8 cellular contexts compared by ENCODE assay signal in the genomic region with DNA sequence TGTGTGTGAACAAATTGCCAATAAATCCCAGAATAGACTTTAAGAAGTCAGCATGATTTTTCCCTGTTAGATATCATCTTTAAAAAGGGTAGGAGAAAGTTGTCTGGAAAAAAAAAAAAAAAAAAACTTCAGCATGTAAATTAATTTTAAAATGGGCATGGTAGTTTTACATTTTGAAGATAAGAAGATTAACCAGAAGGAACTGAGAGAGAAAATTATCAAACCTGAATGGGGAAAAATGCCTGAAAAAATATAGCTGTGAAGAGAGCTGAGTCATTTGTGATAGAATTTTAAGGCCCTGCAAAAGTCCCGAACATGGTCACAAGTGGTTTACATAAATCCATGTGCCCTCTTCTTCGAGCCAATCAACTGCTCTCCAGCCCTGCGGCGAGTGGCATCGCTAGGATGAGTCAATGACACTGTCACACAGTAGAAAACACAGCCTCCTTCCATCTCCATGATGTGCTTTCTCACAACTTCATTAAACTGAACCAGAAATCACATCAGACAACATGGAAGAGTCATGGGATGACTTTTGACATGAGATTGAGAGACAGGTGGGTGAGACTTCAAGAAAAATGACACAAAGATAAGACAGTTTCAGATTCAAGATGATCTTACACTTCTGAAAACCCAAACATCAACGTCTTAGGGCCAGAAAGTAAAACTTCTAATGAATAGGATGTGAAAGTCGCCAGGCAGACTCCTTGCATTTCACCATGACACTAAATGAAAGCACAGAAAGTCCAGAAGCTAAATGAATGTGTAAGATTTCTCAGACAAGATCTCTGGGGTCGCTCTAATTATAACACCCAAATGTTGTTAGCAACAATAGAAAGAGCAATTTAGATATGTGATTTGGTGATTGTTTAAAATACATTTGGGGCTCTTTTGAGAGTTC.
DNase-seq lines count a peak whose midpoint lies in the region; ATAC-seq and TF ChIP-seq lines count a peak whose summit lies in the region.

No MANE protein-coding gene starts in this region.

- TF ChIP-seq POLR2A in adrenal gland (IDR thresholded peaks at IDR 0.05) (no peak), esophagus squamous epithelium (IDR thresholded peaks at IDR 0.05) (no peak)

- TF ChIP-seq CTCF in GM10248 (IDR thresholded peaks at IDR 0.05; ENCODE audit: control extremely low read depth, extremely low read depth, low read depth, missing control alignments) (no peak), adrenal gland (IDR thresholded peaks at IDR 0.05) (no peak), esophagus squamous epithelium (IDR thresholded peaks at IDR 0.05) (no peak)

- POLR2A ChIA-PET in GM10248 (lab: Yijun Ruan, JAX), result interaction anchor here (0.7 to 0.9 kb wide), 2 partner anchors 8 to 273 kb away, joined by 3 to 5 read pairs; partner anchors contain the start of gene ID2

- peak; percentile 73 for DNase-seq in GM10248 (ENCODE audit: extremely low spot score)
- DNase-seq in MV-4-11 (lab: John Stamatoyannopoulos, UW), result peak; percentile 89
- DNase-seq in adrenal gland, result peak in 4 of 7 donors; percentile 34 to 56 (median 40)
- no peak for DNase-seq in HUDEP-2 (lab: John Stamatoyannopoulos, UW; ENCODE audit: unreplicated experiment in 76 of 76)
- no peak for DNase-seq in NCI-H748 treated with DMSO at 0.1 percent for 48 hours (lab: John Stamatoyannopoulos, UW)
- DNase-seq in NCI-H2029 treated with DMSO at 0.1 percent for 48 hours (lab: John Stamatoyannopoulos, UW), result no peak
- no peak for DNase-seq in esophagus squamous epithelium (lab: John Stamatoyannopoulos, UW)

- CTCF ChIA-PET in GM10248 (lab: Yijun Ruan, JAX), result interaction anchor here (0.9 to 6.9 kb wide), 3 partner anchors 13 to 86 kb away, joined by 3 to 32 read pairs (median 4); no protein-coding TSS in a partner anchor

- H3K27ac ChIP-seq in adrenal gland (peak overlapping the region in 4 of 5 donors; percentile 10 to 73 (median 48)), esophagus squamous epithelium (no peak overlapping the region)

- peaks cover 14 to 15% of the 10 kb centered on the region in 2 donors for H3K4me1 ChIP-seq in adrenal gland (replicated peaks in 1 of 2)
- peaks cover 0 to 12% (median 3%) of the 10 kb centered on the region in 3 donors for H3K4me1 ChIP-seq in esophagus squamous epithelium

- ATAC-seq in GM21576 (IDR thresholded peaks at IDR 0.05; ENCODE audit: unreplicated experiment), result peak; percentile 89

- intact Hi-C loops in adrenal gland (cut with DNase I) (no loop called here), esophagus squamous epithelium (cut with DNase I) (no loop called here)

- H3K27me3 ChIP-seq in adrenal gland (no peaks in the 10 kb centered on the region), esophagus squamous epithelium (no peaks in the 10 kb centered on the region)

- H3K36me3 ChIP-seq in adrenal gland (replicated peaks in 1 of 2) (no peaks in the 10 kb centered on the region), esophagus squamous epithelium (no peaks in the 10 kb centered on the region)

- H3K9me3 ChIP-seq in adrenal gland (replicated peaks in 1 of 3) (no peaks in the 10 kb centered on the region), esophagus squamous epithelium (no peaks in the 10 kb centered on the region)

- WGBS in adrenal gland, 4 donors, result 65 to 79% (median 69%) methylated on average over 8 of the region's 8 CpGs
- 70 to 79% methylated on average over 8 of the region's 8 CpGs for WGBS in esophagus squamous epithelium, 2 donors

- H3K4me3 ChIP-seq in adrenal gland (no peak overlapping the region), esophagus squamous epithelium (no peak overlapping the region)

Comparison
In these comparisons a context has a peak if more than half of its experiments do, and no peak if none do; other contexts are left out.
1. DNase-seq: peak in GM10248 (single experiment), MV-4-11 (single experiment) and adrenal gland (4 of 7); none in HUDEP-2 (0 of 76), NCI-H748 treated with DMSO at 0.1 percent for 48 hours (single experiment), NCI-H2029 treated with DMSO at 0.1 percent for 48 hours (single experiment) and esophagus squamous epithelium (single experiment).
2. H3K27ac ChIP-seq: peak in adrenal gland (4 of 5); none in esophagus squamous epithelium (0 of 4).